38 cellular contexts compared by ENCODE assay signal in genomic region chr15:92435145-92435544, GRCh38. TPM values are rescaled to one million over a fixed set of nuclear protein-coding genes. Genes with fewer than 3 reads are reported as not detected.
"Had no signal": no experiment of that assay in that cellular context is flagged by ENCODE, and none has a peak within 500 bp of the region (broad histone marks: within the 10 kb centered on the region; RNA-seq: fewer than 3 reads in every experiment).

No MANE protein-coding gene starts in this region.

- H3K27me3 ChIP-seq: ascending aorta, cardiac muscle cell had no signal

- DNase-seq: activated CD4-positive, alpha-beta memory T cell treated with anti-CD3 and anti-CD28 coated beads, Interleukin-2, amount 10 ng/mL, durations not matched to agents 7 days and 5 days; activated CD4-positive, alpha-beta T cell treated with anti-CD3 and anti-CD28 coated beads for 1 hour; activated CD4-positive, alpha-beta T cell treated with anti-CD3 and anti-CD28 coated beads for 36 hours; activated CD4-positive, alpha-beta T cell treated with anti-CD3 and anti-CD28 coated beads for 48 hours; activated CD4-positive, alpha-beta T cell treated with anti-CD3 and anti-CD28 coated beads, Interleukin-2, amount 10 ng/mL, durations not matched to agents 7 days and 5 days; activated CD4-positive, alpha-beta T cell treated with anti-CD3 and anti-CD28 coated beads, Interleukin-2, amount 50 U/mL, for 48 hours; activated CD4-positive, CD25-positive, alpha-beta regulatory T cell; activated CD8-positive, alpha-beta memory T cell treated with anti-CD3 and anti-CD28 coated beads for 24 hours; activated CD8-positive, alpha-beta memory T cell treated with anti-CD3 and anti-CD28 coated beads, Interleukin-2, amount 10 ng/mL, durations not matched to agents 7 days and 5 days; activated CD8-positive, alpha-beta memory T cell treated with anti-CD3 and anti-CD28 coated beads, Interleukin-2, amount 50 U/mL, for 48 hours; activated CD8-positive, alpha-beta T cell treated with anti-CD3 and anti-CD28 coated beads, Interleukin-2, amount 10 ng/mL, durations not matched to agents 7 days and 5 days; activated gamma-delta T cell; activated naive CD4-positive, alpha-beta T cell treated with anti-CD3 and anti-CD28 coated beads, Interleukin-2, amount 10 ng/mL, durations not matched to agents 7 days and 5 days; activated naive CD4-positive, alpha-beta T cell treated with Interleukin-2 at 50 U/mL for 16 hours; activated naive CD8-positive, alpha-beta T cell treated with anti-CD3 and anti-CD28 coated beads, Interleukin-2, amount 10 ng/mL, durations not matched to agents 7 days and 5 days; activated naive CD8-positive, alpha-beta T cell treated with anti-CD3 and anti-CD28 coated beads, Interleukin-2, amount 50 U/mL, for 24 hours; activated T-cell treated with anti-CD3 and anti-CD28 coated beads, Interleukin-2, amount 50 U/mL, for 24 hours; activated T-cell treated with anti-CD3 and anti-CD28 coated beads, Interleukin-2, amount 50 U/mL, for 48 hours; amygdala; anterior cingulate cortex; caudate nucleus; cerebellar nuclear complex; T-helper 1 cell; T-helper 2 cell; T-helper 9 cell had no signal

- H3K4me1 Mint-ChIP-seq: activated CD4-positive, alpha-beta memory T cell treated with anti-CD3 and anti-CD28 coated beads, Interleukin-2, amount 10 ng/mL, durations not matched to agents 7 days and 5 days; activated CD4-positive, alpha-beta T cell treated with anti-CD3 and anti-CD28 coated beads for 36 hours; activated CD4-positive, alpha-beta T cell treated with anti-CD3 and anti-CD28 coated beads, Interleukin-2, amount 10 ng/mL, durations not matched to agents 7 days and 5 days; activated CD8-positive, alpha-beta memory T cell treated with anti-CD3 and anti-CD28 coated beads, Interleukin-2, amount 10 ng/mL, durations not matched to agents 7 days and 5 days; activated naive CD4-positive, alpha-beta T cell treated with anti-CD3 and anti-CD28 coated beads, Interleukin-2, amount 10 ng/mL, durations not matched to agents 7 days and 5 days; activated naive CD4-positive, alpha-beta T cell treated with anti-CD3 and anti-CD28 coated beads, Interleukin-2, amount 50 U/mL, for 24 hours; activated naive CD8-positive, alpha-beta T cell treated with anti-CD3 and anti-CD28 coated beads, Interleukin-2, amount 10 ng/mL, durations not matched to agents 7 days and 5 days; activated naive CD8-positive, alpha-beta T cell treated with anti-CD3 and anti-CD28 coated beads, Interleukin-2, amount 50 U/mL, for 24 hours; central memory CD8-positive, alpha-beta T cell had no signal

- ATAC-seq: activated CD4-positive, alpha-beta T cell treated with anti-CD3 and anti-CD28 coated beads for 36 hours; activated CD4-positive, CD25-positive, alpha-beta regulatory T cell treated with anti-CD3 and anti-CD28 coated beads, Interleukin-2, amount 50 U/mL, for 24 hours; activated CD8-positive, alpha-beta memory T cell treated with anti-CD3 and anti-CD28 coated beads, Interleukin-2, amount 10 ng/mL, durations not matched to agents 7 days and 5 days; activated CD8-positive, alpha-beta T cell treated with anti-CD3 and anti-CD28 coated beads, Interleukin-2, amount 10 ng/mL, durations not matched to agents 7 days and 5 days; activated naive CD8-positive, alpha-beta T cell treated with anti-CD3 and anti-CD28 coated beads, Interleukin-2, amount 50 U/mL, for 24 hours; WTC11 had no signal

- H3K9me3 Mint-ChIP-seq: activated CD4-positive, alpha-beta memory T cell treated with anti-CD3 and anti-CD28 coated beads, Interleukin-2, amount 10 ng/mL, durations not matched to agents 7 days and 5 days; activated CD4-positive, alpha-beta T cell treated with anti-CD3 and anti-CD28 coated beads, Interleukin-2, amount 10 ng/mL, durations not matched to agents 7 days and 5 days; activated naive CD4-positive, alpha-beta T cell treated with anti-CD3 and anti-CD28 coated beads, Interleukin-2, amount 10 ng/mL, durations not matched to agents 7 days and 5 days; activated naive CD4-positive, alpha-beta T cell treated with anti-CD3 and anti-CD28 coated beads, Interleukin-2, amount 50 U/mL, for 24 hours; activated naive CD8-positive, alpha-beta T cell treated with anti-CD3 and anti-CD28 coated beads, Interleukin-2, amount 10 ng/mL, durations not matched to agents 7 days and 5 days; activated naive CD8-positive, alpha-beta T cell treated with anti-CD3 and anti-CD28 coated beads, Interleukin-2, amount 50 U/mL, for 24 hours; activated T-cell treated with anti-CD3 and anti-CD28 coated beads, Interleukin-2, amount 50 U/mL, for 24 hours; activated T-helper 2 cell treated with anti-CD3 and anti-CD28 coated beads, Interferon-gamma antibody, Interleukin-2, Interleukin-4, amounts not matched to agents 10 μg/mL and 5 μg/mL and 100 μg/mL, durations not matched to agents 14 hours and 24 hours and 36 hours; brain; central memory CD8-positive, alpha-beta T cell; T-helper 1 cell treated with Interleukin-12 subunit alpha and Interleukin-12 subunit beta and Interleukin-4 antibody, amounts not matched to agents 30 μg/mL and 1 μg/mL, for 36 hours; T-helper 2 cell treated with Interferon-gamma antibody and Interleukin-4, amounts not matched to agents 5 μg/mL and 100 μg/mL, for 36 hours; WTC11 had no signal

- H3K27ac Mint-ChIP-seq: activated CD4-positive, alpha-beta memory T cell treated with anti-CD3 and anti-CD28 coated beads, Interleukin-2, amount 10 ng/mL, durations not matched to agents 7 days and 5 days; activated CD4-positive, alpha-beta T cell treated with anti-CD3 and anti-CD28 coated beads for 36 hours; activated CD4-positive, alpha-beta T cell treated with anti-CD3 and anti-CD28 coated beads, Interleukin-2, amount 10 ng/mL, durations not matched to agents 7 days and 5 days; activated CD8-positive, alpha-beta memory T cell treated with anti-CD3 and anti-CD28 coated beads, Interleukin-2, amount 10 ng/mL, durations not matched to agents 7 days and 5 days; activated CD8-positive, alpha-beta T cell treated with anti-CD3 and anti-CD28 coated beads, Interleukin-2, amount 10 ng/mL, durations not matched to agents 7 days and 5 days; activated naive CD4-positive, alpha-beta T cell treated with anti-CD3 and anti-CD28 coated beads, Interleukin-2, amount 10 ng/mL, durations not matched to agents 7 days and 5 days; activated naive CD4-positive, alpha-beta T cell treated with anti-CD3 and anti-CD28 coated beads, Interleukin-2, amount 50 U/mL, for 24 hours; activated naive CD8-positive, alpha-beta T cell; activated naive CD8-positive, alpha-beta T cell treated with anti-CD3 and anti-CD28 coated beads, Interleukin-2, amount 10 ng/mL, durations not matched to agents 7 days and 5 days; activated naive CD8-positive, alpha-beta T cell treated with anti-CD3 and anti-CD28 coated beads, Interleukin-2, amount 50 U/mL, for 24 hours; activated T-cell treated with anti-CD3 and anti-CD28 coated beads, Interleukin-2, amount 50 U/mL, for 24 hours; activated T-helper 2 cell treated with anti-CD3 and anti-CD28 coated beads, Interferon-gamma antibody, Interleukin-2, Interleukin-4, amounts not matched to agents 10 μg/mL and 5 μg/mL and 100 μg/mL, durations not matched to agents 14 hours and 24 hours and 36 hours; T-helper 1 cell treated with Interleukin-12 subunit alpha and Interleukin-12 subunit beta and Interleukin-4 antibody, amounts not matched to agents 30 μg/mL and 1 μg/mL, for 36 hours; T-helper 2 cell treated with Interferon-gamma antibody and Interleukin-4, amounts not matched to agents 5 μg/mL and 100 μg/mL, for 36 hours; WTC11 had no signal

- H3K36me3 Mint-ChIP-seq: activated CD8-positive, alpha-beta memory T cell treated with anti-CD3 and anti-CD28 coated beads, Interleukin-2, amount 10 ng/mL, durations not matched to agents 7 days and 5 days; activated naive CD4-positive, alpha-beta T cell treated with anti-CD3 and anti-CD28 coated beads, Interleukin-2, amount 10 ng/mL, durations not matched to agents 7 days and 5 days; activated naive CD4-positive, alpha-beta T cell treated with anti-CD3 and anti-CD28 coated beads, Interleukin-2, amount 50 U/mL, for 24 hours; activated naive CD8-positive, alpha-beta T cell; activated naive CD8-positive, alpha-beta T cell treated with anti-CD3 and anti-CD28 coated beads, Interleukin-2, amount 10 ng/mL, durations not matched to agents 7 days and 5 days; WTC11 had no signal

- H3K36me3 ChIP-seq: ascending aorta, cardiac muscle cell had no signal

- H3K27ac ChIP-seq: ascending aorta, cardiac muscle cell had no signal

- H3K4me3 ChIP-seq: ascending aorta, cardiac muscle cell had no signal

- H3K4me3 Mint-ChIP-seq: activated CD4-positive, alpha-beta memory T cell treated with anti-CD3 and anti-CD28 coated beads, Interleukin-2, amount 10 ng/mL, durations not matched to agents 7 days and 5 days; activated CD4-positive, alpha-beta T cell treated with anti-CD3 and anti-CD28 coated beads for 36 hours; activated CD4-positive, alpha-beta T cell treated with anti-CD3 and anti-CD28 coated beads, Interleukin-2, amount 10 ng/mL, durations not matched to agents 7 days and 5 days; activated CD8-positive, alpha-beta memory T cell treated with anti-CD3 and anti-CD28 coated beads, Interleukin-2, amount 10 ng/mL, durations not matched to agents 7 days and 5 days; activated CD8-positive, alpha-beta T cell treated with anti-CD3 and anti-CD28 coated beads, Interleukin-2, amount 10 ng/mL, durations not matched to agents 7 days and 5 days; activated naive CD4-positive, alpha-beta T cell treated with anti-CD3 and anti-CD28 coated beads, Interleukin-2, amount 10 ng/mL, durations not matched to agents 7 days and 5 days; activated naive CD4-positive, alpha-beta T cell treated with anti-CD3 and anti-CD28 coated beads, Interleukin-2, amount 50 U/mL, for 24 hours; activated naive CD8-positive, alpha-beta T cell; activated naive CD8-positive, alpha-beta T cell treated with anti-CD3 and anti-CD28 coated beads, Interleukin-2, amount 10 ng/mL, durations not matched to agents 7 days and 5 days; activated naive CD8-positive, alpha-beta T cell treated with anti-CD3 and anti-CD28 coated beads, Interleukin-2, amount 50 U/mL, for 24 hours; activated T-cell treated with anti-CD3 and anti-CD28 coated beads, Interleukin-2, amount 50 U/mL, for 24 hours; brain; central memory CD8-positive, alpha-beta T cell; T-helper 1 cell treated with Interleukin-12 subunit alpha and Interleukin-12 subunit beta and Interleukin-4 antibody, amounts not matched to agents 30 μg/mL and 1 μg/mL, for 36 hours; T-helper 2 cell treated with Interferon-gamma antibody and Interleukin-4, amounts not matched to agents 5 μg/mL and 100 μg/mL, for 36 hours; WTC11 had no signal

- H3K4me1 ChIP-seq: ascending aorta had no signal

- FAIRE-seq: bronchial epithelial cell, TTC549 had no signal

- H3K9me3 ChIP-seq: ascending aorta had no signal

- H3K27me3 Mint-ChIP-seq: activated CD4-positive, alpha-beta T cell treated with anti-CD3 and anti-CD28 coated beads, Interleukin-2, amount 10 ng/mL, durations not matched to agents 7 days and 5 days; activated naive CD4-positive, alpha-beta T cell treated with anti-CD3 and anti-CD28 coated beads, Interleukin-2, amount 50 U/mL, for 24 hours; activated naive CD8-positive, alpha-beta T cell treated with anti-CD3 and anti-CD28 coated beads, Interleukin-2, amount 10 ng/mL, durations not matched to agents 7 days and 5 days; activated naive CD8-positive, alpha-beta T cell treated with anti-CD3 and anti-CD28 coated beads, Interleukin-2, amount 50 U/mL, for 24 hours; brain had no signal

RNA-seq across cellular contexts. Expression of gene ST8SIA2, which starts 41.5 kb away (rescaled TPM):
- total RNA-seq: activated CD4-positive, alpha-beta memory T cell treated with anti-CD3 and anti-CD28 coated beads, Interleukin-2, amount 10 ng/mL, durations not matched to agents 7 days and 5 days; activated CD4-positive, alpha-beta T cell treated with anti-CD3 and anti-CD28 coated beads for 36 hours; activated CD4-positive, alpha-beta T cell treated with anti-CD3 and anti-CD28 coated beads, Interleukin-2, amount 10 ng/mL, durations not matched to agents 7 days and 5 days; activated CD8-positive, alpha-beta memory T cell treated with anti-CD3 and anti-CD28 coated beads, Interleukin-2, amount 10 ng/mL, durations not matched to agents 7 days and 5 days; activated CD8-positive, alpha-beta T cell treated with anti-CD3 and anti-CD28 coated beads, Interleukin-2, amount 10 ng/mL, durations not matched to agents 7 days and 5 days; activated naive CD8-positive, alpha-beta T cell treated with anti-CD3 and anti-CD28 coated beads, Interleukin-2, amount 10 ng/mL, durations not matched to agents 7 days and 5 days; activated T-helper 2 cell treated with anti-CD3 and anti-CD28 coated beads, Interferon-gamma antibody, Interleukin-2, Interleukin-4, amounts not matched to agents 10 μg/mL and 5 μg/mL and 100 μg/mL, durations not matched to agents 14 hours and 24 hours and 36 hours; ascending aorta; bronchial epithelial cell had no signal
